ENCODE assay signal across 25 cellular contexts in genomic region chr12:125169451-125169850, GRCh38. TPM values are rescaled to one million over a fixed set of nuclear protein-coding genes. Genes with fewer than 3 reads are reported as not detected.
"Had no signal": no experiment of that assay in that cellular context is flagged by ENCODE, and none has a peak within 500 bp of the region (broad histone marks: within the 10 kb centered on the region; RNA-seq: fewer than 3 reads in every experiment).

No MANE protein-coding gene starts in this region.

- H3K36me3 ChIP-seq: esophagus muscularis mucosa, gastroesophageal sphincter, heart left ventricle, lower lobe of right lung had no signal

- ATAC-seq: foreskin keratinocyte, gastroesophageal sphincter, heart left ventricle, left colon, left lobe of liver, left ventricle myocardium superior, lower lobe of right lung had no signal

- H3K4me1 ChIP-seq: foreskin keratinocyte, gastroesophageal sphincter, lower lobe of right lung had no signal

- H3K27ac Mint-ChIP-seq: immature natural killer cell, naive B cell had no signal

- H3K36me3 Mint-ChIP-seq: immature natural killer cell, naive B cell had no signal

- H2AFZ ChIP-seq: hepatocyte had no signal

- H3K9me3 ChIP-seq: lower lobe of right lung had no signal

- H3K4me3 Mint-ChIP-seq: immature natural killer cell, naive B cell had no signal

- H3K27me3 ChIP-seq: dorsolateral prefrontal cortex, foreskin keratinocyte, heart left ventricle, hepatocyte had no signal

- H3K4me3 ChIP-seq: coronary artery, dorsolateral prefrontal cortex, esophagus muscularis mucosa, gastroesophageal sphincter, heart left ventricle, hepatocyte, lower lobe of right lung had no signal

- H3K9me3 Mint-ChIP-seq: immature natural killer cell had no signal

- FAIRE-seq: colon, endothelial cell of umbilical vein, frontal cortex, kidney had no signal

- H3K27ac ChIP-seq: coronary artery, esophagus muscularis mucosa, foreskin keratinocyte, gastroesophageal sphincter, hepatocyte, lower lobe of right lung had no signal

- H3K4me2 ChIP-seq: hepatocyte had no signal

- H3K79me2 ChIP-seq: hepatocyte had no signal

- DNase-seq: dermis blood vessel endothelial cell; dorsolateral prefrontal cortex; effector CD4-positive, alpha-beta T cell; effector memory CD4-positive, alpha-beta T cell; foreskin keratinocyte; heart left ventricle; immature natural killer cell; islet precursor cell; kidney; kidney glomerular epithelial cell; left colon; left ventricle myocardium superior; lower lobe of right lung; mesenchymal stem cell; midbrain; naive B cell had no signal

- H3K4me1 Mint-ChIP-seq: immature natural killer cell, naive B cell had no signal

RNA-seq across cellular contexts. Expression of gene TMEM132B, which starts 16.7 kb away (rescaled TPM):
- total RNA-seq: epithelial cell of proximal tubule had no signal
- polyA plus RNA-seq: immature natural killer cell had no signal
